Comparison of ENCODE assay signal across 26 cellular contexts in genomic region chr2:10890706-10891270, GRCh38. TPM values are rescaled to one million over a fixed set of nuclear protein-coding genes. Genes with fewer than 3 reads are reported as not detected.
"Had no signal": no experiment of that assay in that cellular context is flagged by ENCODE, and none has a peak within 500 bp of the region (broad histone marks: within the 10 kb centered on the region; RNA-seq: fewer than 3 reads in every experiment).

No MANE protein-coding gene starts in this region.

- H3K4me2 ChIP-seq: KMS-11 had no signal

- H3K9me3 ChIP-seq: ascending aorta, body of pancreas had no signal

- FAIRE-seq: bronchial epithelial cell, RCC 7860 had no signal

- H3K4me3 ChIP-seq: ascending aorta, body of pancreas had no signal

- H3K36me3 ChIP-seq: ascending aorta had no signal

- DNase-seq: activated CD4-positive, alpha-beta memory T cell treated with anti-CD3 and anti-CD28 coated beads, Interleukin-2, amount 10 ng/mL, durations not matched to agents 7 days and 5 days; activated CD4-positive, alpha-beta T cell treated with anti-CD3 and anti-CD28 coated beads for 36 hours; activated CD4-positive, alpha-beta T cell treated with anti-CD3 and anti-CD28 coated beads, Interleukin-2, amount 50 U/mL, for 1 hour; activated effector memory CD4-positive, alpha-beta T cell treated with Interleukin-2 at 50 U/mL for 16 hours; activated naive CD4-positive, alpha-beta T cell treated with Interleukin-2 at 50 U/mL for 16 hours; activated naive CD8-positive, alpha-beta T cell treated with anti-CD3 and anti-CD28 coated beads, Interleukin-2, amount 50 U/mL, for 24 hours; activated T-cell treated with anti-CD3 and anti-CD28 coated beads, Interleukin-2, amount 50 U/mL, for 1 hour; amniotic stem cell; body of pancreas; NCI-H1092; NCI-H1930; NCI-H2227 treated with DMSO at 0.1 percent for 48 hours; NCI-H526; PC-3; SIG-M5; T-helper 1 cell had no signal

- H3K27me3 ChIP-seq: ascending aorta, body of pancreas had no signal

- H3K27ac ChIP-seq: ascending aorta, body of pancreas, KMS-11, VCaP had no signal

- H3K4me1 ChIP-seq: ascending aorta, body of pancreas had no signal

- H3K9ac ChIP-seq: KMS-11 had no signal

RNA-seq across cellular contexts. Expression of gene KCNF1, which starts 20.9 kb away (rescaled TPM):
- total RNA-seq: activated CD4-positive, alpha-beta memory T cell treated with anti-CD3 and anti-CD28 coated beads, Interleukin-2, amount 10 ng/mL, durations not matched to agents 7 days and 5 days; activated CD4-positive, alpha-beta T cell treated with anti-CD3 and anti-CD28 coated beads for 36 hours; activated CD8-positive, alpha-beta memory T cell treated with anti-CD3 and anti-CD28 coated beads for 36 hours; activated naive CD4-positive, alpha-beta T cell treated with anti-CD3 and anti-CD28 coated beads, Interleukin-2, amount 50 U/mL, for 72 hours; activated T-helper 1 cell treated with anti-CD3 and anti-CD28 coated beads, Interleukin-12 subunit alpha, Interleukin-12 subunit beta, Interleukin-2, Interleukin-4 antibody, amounts not matched to agents 30 ng/mL and 10 ng/mL and 1 ng/mL, durations not matched to agents 14 hours and 24 hours and 36 hours; ascending aorta; bronchial epithelial cell; MCF 10A; T-helper 2 cell treated with Interferon-gamma antibody and Interleukin-4, amounts not matched to agents 100 ng/mL and 5 ng/mL, for 36 hours had no signal
